ENCODE assay signal across 8 cellular contexts in the genomic region with DNA sequence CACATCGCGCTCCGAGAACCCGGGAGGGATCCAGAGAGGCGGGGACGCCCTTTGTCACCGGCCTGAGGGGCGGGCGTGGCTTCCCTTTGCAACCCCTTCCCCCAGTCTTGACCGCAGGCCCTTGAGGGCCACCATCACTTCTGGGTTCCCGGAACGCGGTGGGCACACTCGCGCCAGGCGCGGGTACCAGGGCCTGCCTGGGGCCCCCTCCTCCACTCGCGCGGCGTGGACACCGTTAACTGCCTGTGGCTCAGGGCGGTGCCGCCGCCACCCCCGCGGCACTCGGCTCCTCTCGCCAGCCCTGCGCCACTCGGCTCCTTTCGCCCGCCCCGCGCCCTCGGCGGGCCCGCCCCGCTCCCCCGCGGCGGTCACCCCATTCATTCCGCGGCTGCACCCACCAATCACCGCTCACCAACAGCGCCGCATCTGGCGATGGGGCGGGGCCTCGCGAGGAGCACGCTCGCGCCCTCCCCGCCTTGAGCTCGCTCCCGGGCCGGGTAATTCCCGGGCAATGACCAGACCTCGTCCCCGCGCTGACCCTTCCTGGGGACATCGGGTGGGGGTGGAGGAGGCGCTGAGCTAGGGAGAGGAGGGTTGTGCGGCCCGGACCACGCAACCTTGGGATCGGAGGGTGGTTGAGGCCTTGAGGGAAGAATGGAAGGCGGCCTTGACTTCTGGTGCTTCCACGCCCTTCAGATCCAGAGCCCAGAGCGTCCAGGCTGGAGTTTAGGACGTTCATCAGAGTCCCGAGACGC. TPM values are rescaled to one million over a fixed set of nuclear protein-coding genes. Genes with fewer than 3 reads are reported as not detected.
A peak's percentile ranks its signal among the peaks of the same experiment; 100 is the strongest.
DNase-seq lines count a peak whose midpoint lies in the region; ATAC-seq and TF ChIP-seq lines count a peak whose summit lies in the region.

No MANE protein-coding gene starts in this region.

- DNase-seq in NCI-H69 (lab: John Stamatoyannopoulos, UW), result peak; percentile 99
- DNase-seq in activated CD4-positive, alpha-beta T cell treated with anti-CD3 and anti-CD28 coated beads, Interleukin-2, amount 50 U/mL, for 4 hours, result peak; percentile 81 to 88
- DNase-seq in dermis blood vessel endothelial cell, result peak; percentile 95
- peak; percentile 88 to 91 for DNase-seq in stimulated activated CD4-positive, alpha-beta T cell treated with anti-CD3 and anti-CD28 coated beads, Interleukin-2, amount 100 ng/mL, for 48 hours

- TF ChIP-seq CTCF in C4-2B (conservative IDR thresholded peaks at IDR 0.05) (no peak), liver (IDR thresholded peaks at IDR 0.05; ENCODE audit: low read depth, low read length, missing input control) (no peak)

- peak; percentile 98 for ATAC-seq in GM19328 (IDR thresholded peaks at IDR 0.05; ENCODE audit: unreplicated experiment)
- peak; percentile 95 for ATAC-seq in HG03460 (IDR thresholded peaks at IDR 0.05; ENCODE audit: unreplicated experiment)

- peak overlapping the region; percentile 70 to 87 for H3K9ac ChIP-seq in liver (ENCODE audit: low read depth in 1 of 2, low read length in 2 of 2)

- H3K9me3 ChIP-seq in liver (ENCODE audit: control insufficient read depth in 4 of 4, low read length in 3 of 4), result no peaks in the 10 kb centered on the region

- H3K4me1 ChIP-seq in liver (ENCODE audit: control insufficient read depth in 4 of 4, insufficient read depth in 4 of 4, low read length in 3 of 4), result peaks cover 1 to 21% (median 10%) of the 10 kb centered on the region in 4 donors

- H3K27ac ChIP-seq in C4-2B, result peak overlapping the region; percentile 74
- H3K27ac ChIP-seq in liver (ENCODE audit: low read depth in 1 of 2, low read length in 2 of 2), result peak overlapping the region; percentile 91 to 94

- TF ChIP-seq RAD21 in liver (IDR thresholded peaks at IDR 0.05), result peak; percentile 34 to 63

- WGBS in liver, result under 1% methylated on average over 74 of the region's 74 CpGs

- H3K36me3 ChIP-seq in liver (ENCODE audit: control insufficient read depth in 4 of 4, insufficient read depth in 3 of 4, low read depth in 1 of 4, low read length in 3 of 4), result no peaks in the 10 kb centered on the region

- H3K4me3 ChIP-seq in liver (ENCODE audit: low read depth in 1 of 3, low read length in 3 of 3), result peak overlapping the region; percentile 51 to 70 (median 62)

- H3K27me3 ChIP-seq in liver (ENCODE audit: control insufficient read depth in 4 of 4, insufficient read depth in 4 of 4, low read length in 3 of 4), result no peaks in the 10 kb centered on the region

TF ChIP-seq in liver, 16 proteins besides CTCF, POLR2A, EP300 and RAD21:
- TF ChIP-seq, protein P1, sequence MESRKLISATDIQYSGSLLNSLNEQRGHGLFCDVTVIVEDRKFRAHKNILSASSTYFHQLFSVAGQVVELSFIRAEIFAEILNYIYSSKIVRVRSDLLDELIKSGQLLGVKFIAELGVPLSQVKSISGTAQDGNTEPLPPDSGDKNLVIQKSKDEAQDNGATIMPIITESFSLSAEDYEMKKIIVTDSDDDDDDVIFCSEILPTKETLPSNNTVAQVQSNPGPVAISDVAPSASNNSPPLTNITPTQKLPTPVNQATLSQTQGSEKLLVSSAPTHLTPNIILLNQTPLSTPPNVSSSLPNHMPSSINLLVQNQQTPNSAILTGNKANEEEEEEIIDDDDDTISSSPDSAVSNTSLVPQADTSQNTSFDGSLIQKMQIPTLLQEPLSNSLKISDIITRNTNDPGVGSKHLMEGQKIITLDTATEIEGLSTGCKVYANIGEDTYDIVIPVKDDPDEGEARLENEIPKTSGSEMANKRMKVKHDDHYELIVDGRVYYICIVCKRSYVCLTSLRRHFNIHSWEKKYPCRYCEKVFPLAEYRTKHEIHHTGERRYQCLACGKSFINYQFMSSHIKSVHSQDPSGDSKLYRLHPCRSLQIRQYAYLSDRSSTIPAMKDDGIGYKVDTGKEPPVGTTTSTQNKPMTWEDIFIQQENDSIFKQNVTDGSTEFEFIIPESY (IDR thresholded peaks at IDR 0.05), result no peak
- TF ChIP-seq ATF3 (IDR thresholded peaks at IDR 0.05) (no peak), FOXA1 (IDR thresholded peaks at IDR 0.05) (no peak), NR2F2 (IDR thresholded peaks at IDR 0.05) (peak; percentile 67), GABPA (IDR thresholded peaks at IDR 0.05 in 1 of 2, conservative IDR thresholded peaks at IDR 0.05 in 1 of 2) (no peak), HNF4A (conservative IDR thresholded peaks at IDR 0.05) (peak; percentile 23 to 37), RXRA (IDR thresholded peaks at IDR 0.05) (peak; percentile 99), EGR1 (IDR thresholded peaks at IDR 0.05; ENCODE audit: low read depth in 2 of 2) (no peak), YY1 (IDR thresholded peaks at IDR 0.05) (peak; percentile 51), FOXA2 (IDR thresholded peaks at IDR 0.05) (no peak), SP1 (IDR thresholded peaks at IDR 0.05) (peak; percentile 82), JUND (IDR thresholded peaks at IDR 0.05) (no peak), HNF4G (IDR thresholded peaks at IDR 0.05) (no peak), MAX (IDR thresholded peaks at IDR 0.05) (peak; percentile 18), TAF1 (conservative IDR thresholded peaks at IDR 0.05) (no peak)
- TF ChIP-seq, protein P2, sequence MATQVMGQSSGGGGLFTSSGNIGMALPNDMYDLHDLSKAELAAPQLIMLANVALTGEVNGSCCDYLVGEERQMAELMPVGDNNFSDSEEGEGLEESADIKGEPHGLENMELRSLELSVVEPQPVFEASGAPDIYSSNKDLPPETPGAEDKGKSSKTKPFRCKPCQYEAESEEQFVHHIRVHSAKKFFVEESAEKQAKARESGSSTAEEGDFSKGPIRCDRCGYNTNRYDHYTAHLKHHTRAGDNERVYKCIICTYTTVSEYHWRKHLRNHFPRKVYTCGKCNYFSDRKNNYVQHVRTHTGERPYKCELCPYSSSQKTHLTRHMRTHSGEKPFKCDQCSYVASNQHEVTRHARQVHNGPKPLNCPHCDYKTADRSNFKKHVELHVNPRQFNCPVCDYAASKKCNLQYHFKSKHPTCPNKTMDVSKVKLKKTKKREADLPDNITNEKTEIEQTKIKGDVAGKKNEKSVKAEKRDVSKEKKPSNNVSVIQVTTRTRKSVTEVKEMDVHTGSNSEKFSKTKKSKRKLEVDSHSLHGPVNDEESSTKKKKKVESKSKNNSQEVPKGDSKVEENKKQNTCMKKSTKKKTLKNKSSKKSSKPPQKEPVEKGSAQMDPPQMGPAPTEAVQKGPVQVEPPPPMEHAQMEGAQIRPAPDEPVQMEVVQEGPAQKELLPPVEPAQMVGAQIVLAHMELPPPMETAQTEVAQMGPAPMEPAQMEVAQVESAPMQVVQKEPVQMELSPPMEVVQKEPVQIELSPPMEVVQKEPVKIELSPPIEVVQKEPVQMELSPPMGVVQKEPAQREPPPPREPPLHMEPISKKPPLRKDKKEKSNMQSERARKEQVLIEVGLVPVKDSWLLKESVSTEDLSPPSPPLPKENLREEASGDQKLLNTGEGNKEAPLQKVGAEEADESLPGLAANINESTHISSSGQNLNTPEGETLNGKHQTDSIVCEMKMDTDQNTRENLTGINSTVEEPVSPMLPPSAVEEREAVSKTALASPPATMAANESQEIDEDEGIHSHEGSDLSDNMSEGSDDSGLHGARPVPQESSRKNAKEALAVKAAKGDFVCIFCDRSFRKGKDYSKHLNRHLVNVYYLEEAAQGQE (IDR thresholded peaks at IDR 0.05), result peak; percentile 61

RNA-seq across cellular contexts. Expression of gene ELOVL5, which starts 10.5 kb away (rescaled TPM):
- total RNA-seq in dermis blood vessel endothelial cell, result 74.2 and 123 TPM in 2 replicates
- 10 to 100 TPM; 61.2 to 77.8 TPM for total RNA-seq in liver
- polyA plus RNA-seq in liver, result 10 to 100 TPM; 22.1 to 54.4 TPM

Comparison
In these comparisons a context has a peak if more than half of its experiments do, and no peak if none do; other contexts are left out.
1. Peak in every context shown above with its lines: DNase-seq, ATAC-seq, H3K4me3 ChIP-seq and H3K27ac ChIP-seq.